In genomic region chr12:109717390-109718357, GRCh38 we compare ENCODE assay signal across 1 cellular context.
A peak's percentile ranks its signal among the peaks of the same experiment; 100 is the strongest.
TF ChIP-seq lines count a peak whose summit lies in the region.

No MANE protein-coding gene starts in this region.

TF ChIP-seq in HepG2, 621 proteins besides CTCF, POLR2A, EP300 and RAD21 (continued from another document):
- peak; percentile 99 for TF ChIP-seq ZNF768 (CRISPR knock-in tag; IDR thresholded peaks at IDR 0.05)
- TF ChIP-seq ZNF510 (CRISPR knock-in tag; IDR thresholded peaks at IDR 0.05; ENCODE audit: low read depth) = no peak
- TF ChIP-seq ZNF451 (CRISPR knock-in tag; IDR thresholded peaks at IDR 0.05) = no peak
- TF ChIP-seq RERE (CRISPR knock-in tag; IDR thresholded peaks at IDR 0.05; ENCODE audit: low read depth) = no peak
- 0 out of 2 replicates have a peak, but pooled peaks have one; percentile 28 for TF ChIP-seq FOSL2 (CRISPR knock-in tag; IDR thresholded peaks at IDR 0.05)
- no peak for TF ChIP-seq HNRNPL (IDR thresholded peaks at IDR 0.05; ENCODE audit: low read depth, low read length)
